In the genomic region with DNA sequence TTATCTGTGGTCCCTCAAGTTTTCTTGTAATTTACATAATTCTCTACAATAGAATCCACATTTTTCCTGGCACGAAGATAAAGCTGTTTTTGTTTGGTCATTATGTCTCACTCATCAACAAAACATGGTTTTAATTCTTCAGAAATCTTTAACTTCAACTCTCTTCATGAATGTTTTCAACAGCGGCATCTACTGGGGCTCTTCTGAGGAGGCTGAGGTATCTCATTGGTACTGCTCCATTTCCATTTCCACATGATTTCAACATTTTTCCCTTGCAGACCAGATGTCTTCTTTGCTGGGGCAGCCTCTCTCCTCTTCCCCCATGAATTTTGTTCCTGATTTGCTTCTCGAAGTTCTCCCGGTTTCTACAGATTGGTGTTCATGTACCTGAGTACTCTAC, we compare ENCODE assay signal across 19 cellular contexts.
"Had no signal": no experiment of that assay in that cellular context is flagged by ENCODE, and none has a peak within 500 bp of the region (broad histone marks: within the 10 kb centered on the region; RNA-seq: fewer than 3 reads in every experiment).

No MANE protein-coding gene starts in this region.

- H3K4me3 ChIP-seq: ascending aorta, breast epithelium, hepatocyte, lung, neural progenitor cell, pancreas, sigmoid colon had no signal

- H3K4me3 Mint-ChIP-seq: activated naive CD4-positive, alpha-beta T cell treated with anti-CD3 and anti-CD28 coated beads for 36 hours; activated naive CD8-positive, alpha-beta T cell treated with anti-CD3 and anti-CD28 coated beads, Interleukin-2, amount 50 U/mL, for 24 hours; activated T-helper 17 cell treated with anti-CD3 and anti-CD28 coated beads, Interleukin-2, amount 50 U/mL, for 72 hours; dendritic cell treated with granulocyte-macrophage colony-stimulating factor and Interleukin-4, amounts not matched to agents 40 ng/mL and 50 ng/mL, for 4 days; neural progenitor cell had no signal

- H3K4me1 ChIP-seq: ascending aorta, breast epithelium, neural progenitor cell, pancreas, sigmoid colon had no signal

- H3K27me3 Mint-ChIP-seq: activated naive CD8-positive, alpha-beta T cell treated with anti-CD3 and anti-CD28 coated beads, Interleukin-2, amount 50 U/mL, for 24 hours; activated T-helper 17 cell treated with anti-CD3 and anti-CD28 coated beads, Interleukin-2, amount 50 U/mL, for 72 hours; dendritic cell treated with granulocyte-macrophage colony-stimulating factor and Interleukin-4, amounts not matched to agents 40 ng/mL and 50 ng/mL, for 4 days had no signal

- H3K9ac ChIP-seq: neural progenitor cell had no signal

- H3K79me2 ChIP-seq: hepatocyte had no signal

- H3K36me3 ChIP-seq: ascending aorta, breast epithelium, neural progenitor cell, pancreas, sigmoid colon had no signal

- H3K27me3 ChIP-seq: ascending aorta, breast epithelium, hepatocyte, neural progenitor cell, pancreas, sigmoid colon had no signal

- H3K27ac ChIP-seq: ascending aorta, breast epithelium, hepatocyte, neural progenitor cell, pancreas, sigmoid colon had no signal

- H3K4me2 ChIP-seq: hepatocyte, neural progenitor cell had no signal

- H3K36me3 Mint-ChIP-seq: neural progenitor cell had no signal

- H3K9me3 ChIP-seq: ascending aorta, breast epithelium, pancreas, sigmoid colon had no signal

- DNase-seq: activated CD4-positive, alpha-beta T cell treated with anti-CD3 and anti-CD28 coated beads for 1 hour; activated CD4-positive, alpha-beta T cell treated with anti-CD3 and anti-CD28 coated beads, Interleukin-2, amount 50 U/mL, for 4 hours; activated naive CD4-positive, alpha-beta T cell treated with anti-CD3 and anti-CD28 coated beads for 36 hours; activated naive CD8-positive, alpha-beta T cell treated with anti-CD3 and anti-CD28 coated beads, Interleukin-2, amount 50 U/mL, for 24 hours; activated T-cell treated with anti-CD3 and anti-CD28 coated beads for 4 hours; cerebellar nuclear complex; effector memory CD4-positive, alpha-beta T cell; islet precursor cell; pancreas; sigmoid colon; stimulated activated CD4-positive, alpha-beta T cell treated with anti-CD3 and anti-CD28 coated beads, Interleukin-1b, Interleukin-23, amount 100 ng/mL, for 48 hours; T1000 had no signal

- H3K4me1 Mint-ChIP-seq: neural progenitor cell had no signal

- H3K9me3 Mint-ChIP-seq: activated naive CD4-positive, alpha-beta T cell treated with anti-CD3 and anti-CD28 coated beads for 36 hours; activated T-helper 17 cell treated with anti-CD3 and anti-CD28 coated beads, Interleukin-2, amount 50 U/mL, for 72 hours; dendritic cell treated with granulocyte-macrophage colony-stimulating factor and Interleukin-4, amounts not matched to agents 40 ng/mL and 50 ng/mL, for 4 days; neural progenitor cell had no signal

- H2AFZ ChIP-seq: hepatocyte, neural progenitor cell had no signal

- ATAC-seq: activated naive CD8-positive, alpha-beta T cell treated with anti-CD3 and anti-CD28 coated beads, Interleukin-2, amount 50 U/mL, for 24 hours; activated T-helper 17 cell treated with anti-CD3 and anti-CD28 coated beads, Interleukin-2, amount 50 U/mL, for 72 hours; pancreas had no signal

- H3K27ac Mint-ChIP-seq: activated naive CD4-positive, alpha-beta T cell treated with anti-CD3 and anti-CD28 coated beads for 36 hours; activated T-helper 17 cell treated with anti-CD3 and anti-CD28 coated beads, Interleukin-2, amount 50 U/mL, for 72 hours; dendritic cell treated with granulocyte-macrophage colony-stimulating factor and Interleukin-4, amounts not matched to agents 40 ng/mL and 50 ng/mL, for 4 days; neural progenitor cell had no signal
